1 cellular context compared by ENCODE assay signal in genomic region chr15:88896339-88897033, GRCh38.
A peak's percentile ranks its signal among the peaks of the same experiment; 100 is the strongest.
TF ChIP-seq lines count a peak whose summit lies in the region.

No MANE protein-coding gene starts in this region.

TF ChIP-seq in endothelial cell of umbilical vein, 7 proteins besides CTCF, POLR2A, EP300 and RAD21 (continued from another document):
- peak; percentile 25 for TF ChIP-seq GATA2 (IDR thresholded peaks at IDR 0.05; ENCODE audit: insufficient read depth, insufficient read length, low read depth, low read length)
- TF ChIP-seq, protein P1, sequence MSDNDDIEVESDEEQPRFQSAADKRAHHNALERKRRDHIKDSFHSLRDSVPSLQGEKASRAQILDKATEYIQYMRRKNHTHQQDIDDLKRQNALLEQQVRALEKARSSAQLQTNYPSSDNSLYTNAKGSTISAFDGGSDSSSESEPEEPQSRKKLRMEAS (IDR thresholded peaks at IDR 0.05; ENCODE audit: insufficient read depth, insufficient read length) = no peak
TF ChIP-seq in endothelial cell of umbilical vein: peak in this region for 2.
